Comparison of ENCODE assay signal across 12 cellular contexts in the genomic region with DNA sequence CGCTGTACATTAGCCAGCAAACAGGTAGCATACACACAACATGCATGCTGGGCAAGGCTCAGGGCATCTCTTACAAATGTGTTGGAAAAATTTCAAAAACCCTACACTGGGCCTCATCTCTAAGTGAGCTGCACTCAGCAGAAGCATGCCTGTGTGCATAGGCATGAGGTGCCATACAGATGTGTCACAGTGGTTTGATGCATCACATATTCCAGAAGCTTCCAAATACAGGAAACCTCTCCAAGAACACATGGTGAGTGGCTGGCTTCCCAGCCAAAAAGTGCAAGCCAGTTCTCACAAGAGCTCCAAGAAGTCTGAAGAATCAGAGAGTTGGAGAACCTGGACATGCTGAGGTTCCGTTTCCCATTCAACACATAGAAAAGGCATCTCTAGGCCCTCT. TPM values are rescaled to one million over a fixed set of nuclear protein-coding genes. Genes with fewer than 3 reads are reported as not detected.
DNase-seq lines count a peak whose midpoint lies in the region; ATAC-seq and TF ChIP-seq lines count a peak whose summit lies in the region.
"Had no signal": no experiment of that assay in that cellular context is flagged by ENCODE, and none has a peak within 500 bp of the region (broad histone marks: within the 10 kb centered on the region; RNA-seq: fewer than 3 reads in every experiment).

No MANE protein-coding gene starts in this region.

- H3K9me3 Mint-ChIP-seq in CD4-positive, CD25-positive, alpha-beta regulatory T cell: peaks cover 0 to 2% (median 0%) of the 10 kb centered on the region in 7 donors
- no peaks in the 10 kb centered on the region for H3K9me3 Mint-ChIP-seq in neural progenitor cell

- no peak overlapping the region for H3K4me3 Mint-ChIP-seq in CD4-positive, CD25-positive, alpha-beta regulatory T cell
- no peak overlapping the region for H3K4me3 Mint-ChIP-seq in neural progenitor cell

- H2AFZ ChIP-seq in neural progenitor cell (replicated peaks): no peak overlapping the region

- H3K27ac ChIP-seq in CD4-positive, CD25-positive, alpha-beta regulatory T cell (ENCODE audit: insufficient read depth, low read length, poor library complexity, severe bottlenecking): no peak overlapping the region
- H3K27ac ChIP-seq in coronary artery (peak overlapping the region; percentile 90 to 94), neural progenitor cell (no peak overlapping the region)
- H3K27ac ChIP-seq: cardiac muscle cell had no signal

- H3K9ac ChIP-seq in neural progenitor cell: no peak overlapping the region

- H3K79me2 ChIP-seq in neural progenitor cell (ENCODE audit: low read depth): no peaks in the 10 kb centered on the region

- H3K4me1 Mint-ChIP-seq in CD4-positive, CD25-positive, alpha-beta regulatory T cell: peaks cover 11 to 74% (median 37%) of the 10 kb centered on the region in 4 donors
- no peaks in the 10 kb centered on the region for H3K4me1 Mint-ChIP-seq in neural progenitor cell

- no peaks in the 10 kb centered on the region for H4K20me1 ChIP-seq in neural progenitor cell (ENCODE audit: low read depth)

- H3K27ac Mint-ChIP-seq in CD4-positive, CD25-positive, alpha-beta regulatory T cell: peak overlapping the region in 2 of 3 donors; percentile 43 to 84
- H3K27ac Mint-ChIP-seq in neural progenitor cell: no peak overlapping the region

- no peaks in the 10 kb centered on the region for H3F3A ChIP-seq in neural progenitor cell (ENCODE audit: low read depth)

- no peaks in the 10 kb centered on the region for H3K27me3 Mint-ChIP-seq in CD4-positive, CD25-positive, alpha-beta regulatory T cell
- no peaks in the 10 kb centered on the region for H3K27me3 Mint-ChIP-seq in neural progenitor cell (ENCODE audit: insufficient read depth, low read depth)

- H3K4me3 ChIP-seq in CD4-positive, CD25-positive, alpha-beta regulatory T cell (ENCODE audit: low read depth, low read length): no peak overlapping the region
- H3K4me3 ChIP-seq in MG63 (no peak overlapping the region), coronary artery (no peak overlapping the region), neural progenitor cell (no peak overlapping the region)
- H3K4me3 ChIP-seq: cardiac muscle cell had no signal

- H3K9me3 ChIP-seq in CD4-positive, CD25-positive, alpha-beta regulatory T cell (ENCODE audit: control insufficient read depth in 2 of 2, low read length in 2 of 2): no peaks in the 10 kb centered on the region
- H3K9me3 ChIP-seq in MG63 (no peaks in the 10 kb centered on the region), neural progenitor cell (ENCODE audit: low read depth) (no peaks in the 10 kb centered on the region)

- ATAC-seq in CD4-positive, CD25-positive, alpha-beta regulatory T cell (ENCODE audit: low read depth in 2 of 2): no peak

- no peak for DNase-seq in CD4-positive, CD25-positive, alpha-beta regulatory T cell
- DNase-seq in MG63: peak; percentile 71
- no peak for DNase-seq in coronary artery (ENCODE audit: low spot score)
- DNase-seq in renal cortical epithelial cell (ENCODE audit: low read depth): peak; percentile 48
- no peak for DNase-seq in NCI-H510A treated with DMSO at 0.1 percent for 48 hours (lab: John Stamatoyannopoulos, UW)
- DNase-seq in DMS53 treated with DMSO at 0.1 percent for 48 hours (lab: John Stamatoyannopoulos, UW; ENCODE audit: unreplicated experiment): no peak
- no peak for DNase-seq in neural progenitor cell (ENCODE audit: low spot score)
- no peak for DNase-seq in nucleus accumbens (lab: John Stamatoyannopoulos, UW)
- DNase-seq: activated CD4-positive, alpha-beta T cell treated with anti-CD3 and anti-CD28 coated beads for 48 hours; DMS153; occipital lobe had no signal

- no peaks in the 10 kb centered on the region for H3K27me3 ChIP-seq in CD4-positive, CD25-positive, alpha-beta regulatory T cell (ENCODE audit: control insufficient read depth, insufficient read depth, low read length)
- no peaks in the 10 kb centered on the region for H3K27me3 ChIP-seq in MG63
- no peaks in the 10 kb centered on the region for H3K27me3 ChIP-seq in neural progenitor cell
- H3K27me3 ChIP-seq: cardiac muscle cell had no signal

- H3K4me1 ChIP-seq in CD4-positive, CD25-positive, alpha-beta regulatory T cell (ENCODE audit: control insufficient read depth, insufficient read depth, low read length, poor library complexity, severe bottlenecking): peaks cover 11% of the 10 kb centered on the region
- no peaks in the 10 kb centered on the region for H3K4me1 ChIP-seq in neural progenitor cell

- peaks cover 32% of the 10 kb centered on the region for H3K36me3 Mint-ChIP-seq in CD4-positive, CD25-positive, alpha-beta regulatory T cell
- H3K36me3 Mint-ChIP-seq in neural progenitor cell: peaks cover 12% of the 10 kb centered on the region

- no peak overlapping the region for H3K4me2 ChIP-seq in neural progenitor cell

- H3K36me3 ChIP-seq in CD4-positive, CD25-positive, alpha-beta regulatory T cell (ENCODE audit: control insufficient read depth, insufficient read depth, low read length): peaks cover 96% of the 10 kb centered on the region
- peaks cover 42% of the 10 kb centered on the region for H3K36me3 ChIP-seq in MG63
- no peaks in the 10 kb centered on the region for H3K36me3 ChIP-seq in neural progenitor cell
- H3K36me3 ChIP-seq: cardiac muscle cell had no signal

- TF ChIP-seq CTCF in coronary artery (IDR thresholded peaks at IDR 0.05) (no peak), neural progenitor cell (IDR thresholded peaks at IDR 0.05) (no peak)

RNA-seq across cellular contexts. Expression of a gene that starts 58.3 kb away (rescaled TPM):
- 123 TPM for total RNA-seq in CD4-positive, CD25-positive, alpha-beta regulatory T cell
- 100 to 1,000 TPM; 117 to 159 (median 149) TPM for polyA plus RNA-seq in CD4-positive, CD25-positive, alpha-beta regulatory T cell
- total RNA-seq in MG63 (2014; rRNA removed; shearing (Covaris generic); ENCODE audit: low replicate concordance): 86.4 and 123 TPM in 2 replicates
- 160 and 249 TPM in 2 replicates for total RNA-seq in renal cortical epithelial cell
- 112 and 186 TPM in 2 replicates for total RNA-seq in neural progenitor cell (ENCODE audit: low replicate concordance)

Comparison
In these comparisons a context has a peak if more than half of its experiments do, and no peak if none do; other contexts are left out.
1. DNase-seq: peak in MG63 (single experiment) and renal cortical epithelial cell (single experiment); none in CD4-positive, CD25-positive, alpha-beta regulatory T cell (0 of 3), coronary artery (single experiment), NCI-H510A treated with DMSO at 0.1 percent for 48 hours (single experiment), DMS53 treated with DMSO at 0.1 percent for 48 hours (single experiment), neural progenitor cell (single experiment) and nucleus accumbens (0 of 56).
2. H3K27ac ChIP-seq: peak in coronary artery (2 of 2); none in CD4-positive, CD25-positive, alpha-beta regulatory T cell (single experiment) and neural progenitor cell (single experiment).